22 cellular contexts compared by ENCODE assay signal in the genomic region with DNA sequence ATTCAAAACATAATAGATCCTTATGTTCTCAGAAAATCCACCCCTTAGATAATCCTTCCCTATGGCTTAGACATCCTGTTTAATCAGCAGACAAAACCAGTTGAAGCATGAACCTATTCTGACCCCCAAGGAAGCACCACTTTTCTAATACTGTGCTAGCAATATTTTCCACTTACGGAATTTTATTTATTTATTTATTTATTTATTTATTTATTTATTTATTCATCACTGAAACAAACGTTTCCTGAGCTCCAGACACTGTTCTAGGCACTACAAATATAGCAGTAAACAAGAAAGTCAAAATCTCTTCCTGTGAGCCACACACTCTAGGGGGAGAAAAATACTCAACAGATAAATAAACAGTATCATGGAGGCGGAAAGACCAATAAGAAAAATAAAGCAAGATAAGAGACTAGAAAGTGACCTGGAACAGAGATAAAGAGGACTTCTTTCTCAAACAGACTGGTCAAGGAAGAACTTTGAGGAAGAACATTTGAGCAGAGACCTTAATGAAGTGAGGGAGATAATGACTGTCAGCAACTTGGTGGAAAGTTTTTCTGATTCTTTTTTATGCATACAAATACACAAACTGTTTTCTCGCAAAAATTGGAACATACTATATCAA.
"Had no signal": no experiment of that assay in that cellular context is flagged by ENCODE, and none has a peak within 500 bp of the region (broad histone marks: within the 10 kb centered on the region; RNA-seq: fewer than 3 reads in every experiment).

No MANE protein-coding gene starts in this region.

- H3K27ac ChIP-seq: HL-60, RWPE1 had no signal

- DNase-seq: KBM-7, MV-4-11, NCI-H1048, NCI-H1105, NCI-H1417, NCI-H1436 treated with DMSO at 0.1 percent for 48 hours, NCI-H1694, NCI-H187 treated with DMSO at 0.1 percent for 48 hours, NCI-H2029 treated with DMSO at 0.1 percent for 48 hours, NCI-H2171 treated with DMSO at 0.1 percent for 48 hours, NCI-H345, NCI-H446 treated with DMSO at 0.1 percent for 48 hours, NCI-H510A treated with DMSO at 0.1 percent for 48 hours, NCI-H526, PC-3, SHP77, SK-N-SH, SW 1271, T-cell had no signal

- ATAC-seq: Panc1, PC-3, T-cell had no signal

- H3K9me3 ChIP-seq: SK-N-SH had no signal
